21 cellular contexts compared by ENCODE assay signal in genomic region chr6:9851006-9851405, GRCh38.
"Had no signal": no experiment of that assay in that cellular context is flagged by ENCODE, and none has a peak within 500 bp of the region (broad histone marks: within the 10 kb centered on the region; RNA-seq: fewer than 3 reads in every experiment).

No MANE protein-coding gene starts in this region.

- ATAC-seq: HepG2, SK-N-SH treated with all-trans-retinoic acid at 6 μM for 48 hours had no signal

- H3K4me1 ChIP-seq: SJCRH30 had no signal

- H3K4me3 ChIP-seq: SJCRH30 had no signal

- H3K27ac ChIP-seq: RWPE1, SJCRH30 had no signal

- H3K9me3 ChIP-seq: SJCRH30 had no signal

- H3K27me3 ChIP-seq: SJCRH30 had no signal

- DNase-seq: IMR-90, Karpas-422, KG1, MM.1S, NCI-H1092 treated with DMSO at 0.1 percent for 48 hours, NCI-H1436, NCI-H187, NCI-H2029, NCI-H2081 treated with DMSO at 0.1 percent for 48 hours, NCI-H2171, NCI-H226, NCI-H446, NCI-H510A, NCI-H524 treated with DMSO at 0.1 percent for 48 hours, NCI-H69, NCI-H774, SHP77 treated with DMSO at 0.1 percent for 48 hours, SJCRH30 had no signal

- H3K36me3 ChIP-seq: SJCRH30 had no signal
